ENCODE assay signal across 18 cellular contexts in genomic region chr2:160909781-160910242, GRCh38.
DNase-seq lines count a peak whose midpoint lies in the region; TF ChIP-seq lines count a peak whose summit lies in the region.
"Had no signal": no experiment of that assay in that cellular context is flagged by ENCODE, and none has a peak within 500 bp of the region (broad histone marks: within the 10 kb centered on the region; RNA-seq: fewer than 3 reads in every experiment).

No MANE protein-coding gene starts in this region.

- H3K27ac ChIP-seq in SK-N-SH (ENCODE audit: low read depth in 2 of 2, low read length in 1 of 2) (peak overlapping the region; percentile 43 to 60; a peak in 2 of 4 replicates), sigmoid colon (peak overlapping the region in 3 of 4 donors; percentile 67 to 78 (median 67)), adrenal gland (no peak overlapping the region)
- H3K27ac ChIP-seq: foreskin keratinocyte, parathyroid adenoma had no signal

- no peak overlapping the region for H2AFZ ChIP-seq in SK-N-SH (ENCODE audit: low read depth)
- H2AFZ ChIP-seq: parathyroid adenoma had no signal

- H3K4me3 ChIP-seq in SK-N-SH (ENCODE audit: low read depth in 2 of 2, low read length in 1 of 2) (no peak overlapping the region), sigmoid colon (no peak overlapping the region), adrenal gland (no peak overlapping the region)

- H3K9ac ChIP-seq in SK-N-SH: no peak overlapping the region
- H3K9ac ChIP-seq: parathyroid adenoma had no signal

- intact Hi-C loops in sigmoid colon (cut with DNase I): no loop called here
- intact Hi-C loops in adrenal gland (cut with DNase I): no loop called here

- no peaks in the 10 kb centered on the region for H4K20me1 ChIP-seq in SK-N-SH (ENCODE audit: insufficient read depth)

- H3K9me2 ChIP-seq in SK-N-SH: no peaks in the 10 kb centered on the region

- 92% methylated on average over 3 of the region's 3 CpGs for WGBS in SK-N-SH (ENCODE audit: low lambda C conversion rate)
- 64 to 69% methylated on average over 3 of the region's 3 CpGs for WGBS in sigmoid colon, 2 donors
- 81 to 86% (median 83%) methylated on average over 3 of the region's 3 CpGs for WGBS in adrenal gland, 4 donors

- TF ChIP-seq EP300 in SK-N-SH (IDR thresholded peaks at IDR 0.05; ENCODE audit: borderline replicate concordance in 1 of 2, low read depth in 1 of 2, low read length in 1 of 2) (no peak), sigmoid colon (IDR thresholded peaks at IDR 0.05) (no peak)

- no peaks in the 10 kb centered on the region for H3K27me3 ChIP-seq in SK-N-SH (ENCODE audit: insufficient read depth)
- H3K27me3 ChIP-seq in sigmoid colon: no peaks in the 10 kb centered on the region
- no peaks in the 10 kb centered on the region for H3K27me3 ChIP-seq in adrenal gland
- H3K27me3 ChIP-seq: BE2C, foreskin keratinocyte had no signal

- no peak for TF ChIP-seq POLR2A in sigmoid colon (IDR thresholded peaks at IDR 0.05)
- TF ChIP-seq POLR2A in adrenal gland (IDR thresholded peaks at IDR 0.05): no peak

- CTCF ChIA-PET in SK-N-SH (lab: Yijun Ruan, JAX): interaction anchor here (0.6 to 1.8 kb wide), 2 partner anchors 12 to 60 kb away, joined by 3 to 5 read pairs; no protein-coding TSS in a partner anchor

- POLR2A ChIA-PET in SK-N-SH (lab: Yijun Ruan, JAX): no interaction called here

- TF ChIP-seq RAD21 in SK-N-SH (IDR thresholded peaks at IDR 0.05; ENCODE audit: low read length): no peak

- H3K4me1 ChIP-seq in SK-N-SH (ENCODE audit: control insufficient read depth in 1 of 2, insufficient read depth in 2 of 2, low read depth in 1 of 2, low read length in 1 of 2) (peaks cover 6 to 14% of the 10 kb centered on the region in 2 experiments; a peak in 3 of 4 replicates), sigmoid colon (peaks cover 0 to 37% (median 24%) of the 10 kb centered on the region in 4 donors), adrenal gland (replicated peaks in 1 of 2) (no peaks in the 10 kb centered on the region)
- H3K4me1 ChIP-seq: BE2C, parathyroid adenoma had no signal

- no peak overlapping the region for H3K4me2 ChIP-seq in SK-N-SH

- H3K36me3 ChIP-seq in SK-N-SH (replicated peaks in 1 of 2; ENCODE audit: control insufficient read depth in 1 of 2, insufficient read depth in 2 of 2, low read length in 1 of 2): no peaks in the 10 kb centered on the region
- no peaks in the 10 kb centered on the region for H3K36me3 ChIP-seq in sigmoid colon
- no peaks in the 10 kb centered on the region for H3K36me3 ChIP-seq in adrenal gland (replicated peaks in 1 of 2)
- H3K36me3 ChIP-seq: BE2C had no signal

- H3F3A ChIP-seq in SK-N-SH (replicated peaks; ENCODE audit: insufficient read depth): no peaks in the 10 kb centered on the region

- H3K79me2 ChIP-seq in SK-N-SH (ENCODE audit: insufficient read depth): no peaks in the 10 kb centered on the region
- H3K79me2 ChIP-seq: parathyroid adenoma had no signal

- no peaks in the 10 kb centered on the region for H3K9me3 ChIP-seq in SK-N-SH
- no peaks in the 10 kb centered on the region for H3K9me3 ChIP-seq in sigmoid colon
- no peaks in the 10 kb centered on the region for H3K9me3 ChIP-seq in adrenal gland (replicated peaks in 1 of 3)
- H3K9me3 ChIP-seq: BE2C had no signal

- DNase-seq in EH (ENCODE audit: low read depth) (peak; percentile 37), SK-N-SH (no peak), foreskin melanocyte (peak; percentile 60), sigmoid colon (no peak), adrenal gland (no peak), germinal center (ENCODE audit: low spot score) (no peak), NCI-H526 (lab: John Stamatoyannopoulos, UW) (no peak), SKM-1 (lab: John Stamatoyannopoulos, UW; ENCODE audit: unreplicated experiment) (no peak)
- DNase-seq: activated CD4-positive, CD25-positive, alpha-beta regulatory T cell; BE2C; Calu3; effector memory CD4-positive, alpha-beta T cell; foreskin keratinocyte; GF-D8; left cardiac atrium; NCI-H1048; NCI-H2171 had no signal

- TF ChIP-seq CTCF in SK-N-SH (IDR thresholded peaks at IDR 0.05) (no peak), sigmoid colon (IDR thresholded peaks at IDR 0.05) (no peak), adrenal gland (IDR thresholded peaks at IDR 0.05) (no peak)

TF ChIP-seq in SK-N-SH, 30 proteins besides CTCF, POLR2A, EP300 and RAD21:
- TF ChIP-seq GATA2 (CRISPR knock-in tag; IDR thresholded peaks at IDR 0.05) (no peak), GABPA (IDR thresholded peaks at IDR 0.05; ENCODE audit: low read depth) (no peak), FOSL2 (IDR thresholded peaks at IDR 0.05; ENCODE audit: borderline replicate concordance, low read depth) (no peak)

Comparison
In these comparisons a context has a peak if more than half of its experiments do, and no peak if none do; other contexts are left out.
1. DNase-seq: peak in EH (single experiment) and foreskin melanocyte (single experiment); none in SK-N-SH (single experiment), sigmoid colon (single experiment), adrenal gland (0 of 7), germinal center (single experiment), NCI-H526 (0 of 2) and SKM-1 (single experiment).
2. H3K27ac ChIP-seq: peak in SK-N-SH (2 of 2) and sigmoid colon (3 of 4); none in adrenal gland (0 of 5).